ENCODE assay signal across 1 cellular context in genomic region chr1:225657462-225657989, GRCh38.
A peak's percentile ranks its signal among the peaks of the same experiment; 100 is the strongest.
TF ChIP-seq lines count a peak whose summit lies in the region.

No MANE protein-coding gene starts in this region.

TF ChIP-seq in HepG2, 621 proteins besides CTCF, POLR2A, EP300 and RAD21 (continued from another document):
- TF ChIP-seq FOSL2 (CRISPR knock-in tag; IDR thresholded peaks at IDR 0.05): peak; percentile 35; the same call in 1 of the 2 replicates
- TF ChIP-seq ZNF460 (CRISPR knock-in tag; IDR thresholded peaks at IDR 0.05; ENCODE audit: borderline replicate concordance): no peak
- no peak for TF ChIP-seq ZNF772 (CRISPR knock-in tag; IDR thresholded peaks at IDR 0.05)
- TF ChIP-seq AHDC1 (CRISPR knock-in tag; IDR thresholded peaks at IDR 0.05; ENCODE audit: borderline replicate concordance): no peak
- no peak for TF ChIP-seq ZNF501 (CRISPR knock-in tag; IDR thresholded peaks at IDR 0.05)
- TF ChIP-seq ELK4 (CRISPR knock-in tag; IDR thresholded peaks at IDR 0.05; ENCODE audit: borderline replicate concordance): no peak
- no peak for TF ChIP-seq XRCC5 (optimal IDR thresholded peaks at IDR 0.05; ENCODE audit: low read length)
- 0 out of 2 replicates have a peak, but pooled peaks have one; percentile 29 for TF ChIP-seq MLX (CRISPR knock-in tag; IDR thresholded peaks at IDR 0.05)
